Comparison of ENCODE assay signal across 1 cellular context in genomic region chr5:173016069-173016455, GRCh38.
TF ChIP-seq lines count a peak whose summit lies in the region.

No MANE protein-coding gene starts in this region.

TF ChIP-seq in SK-N-SH, 30 proteins besides CTCF, POLR2A, EP300 and RAD21 (continued from another document):
- no peak for TF ChIP-seq GABPA (IDR thresholded peaks at IDR 0.05; ENCODE audit: low read depth)
